ENCODE assay signal across 8 cellular contexts in genomic region chr10:119655566-119656001, GRCh38. TPM values are rescaled to one million over a fixed set of nuclear protein-coding genes. Genes with fewer than 3 reads are reported as not detected.
A peak's percentile ranks its signal among the peaks of the same experiment; 100 is the strongest.
DNase-seq lines count a peak whose midpoint lies in the region; ATAC-seq lines count a peak whose summit lies in the region.

No MANE protein-coding gene starts in this region.

- peak overlapping the region; percentile 84 for H3K4me3 Mint-ChIP-seq in activated T-helper 17 cell treated with anti-CD3 and anti-CD28 coated beads, Interleukin-2, amount 50 U/mL, for 72 hours

- no peaks in the 10 kb centered on the region for H3K27me3 Mint-ChIP-seq in activated T-helper 17 cell treated with anti-CD3 and anti-CD28 coated beads, Interleukin-2, amount 50 U/mL, for 72 hours

- peak; percentile 77 for ATAC-seq in activated T-helper 17 cell treated with anti-CD3 and anti-CD28 coated beads, Interleukin-2, amount 50 U/mL, for 72 hours (replicated peaks)
- no peak for ATAC-seq in HG03354 (IDR thresholded peaks at IDR 0.05; ENCODE audit: poor library complexity, severe bottlenecking, unreplicated experiment)

- H3K9me3 Mint-ChIP-seq in activated T-helper 17 cell treated with anti-CD3 and anti-CD28 coated beads, Interleukin-2, amount 50 U/mL, for 72 hours: no peaks in the 10 kb centered on the region

- peaks cover 62% of the 10 kb centered on the region for H3K36me3 Mint-ChIP-seq in activated T-helper 17 cell treated with anti-CD3 and anti-CD28 coated beads, Interleukin-2, amount 50 U/mL, for 72 hours (ENCODE audit: low read depth)

- H3K4me1 Mint-ChIP-seq in activated T-helper 17 cell treated with anti-CD3 and anti-CD28 coated beads, Interleukin-2, amount 50 U/mL, for 72 hours: peaks cover 37% of the 10 kb centered on the region

- H3K27ac Mint-ChIP-seq in activated T-helper 17 cell treated with anti-CD3 and anti-CD28 coated beads, Interleukin-2, amount 50 U/mL, for 72 hours: peak overlapping the region; percentile 91

- DNase-seq in NCI-H2227 (lab: John Stamatoyannopoulos, UW; ENCODE audit: unreplicated experiment) (peak; percentile 0), NCI-H2227 treated with DMSO at 0.1 percent for 48 hours (lab: John Stamatoyannopoulos, UW) (no peak), fibroblast of the conjunctiva (ENCODE audit: low read depth) (peak; percentile 44), NK-92 (lab: John Stamatoyannopoulos, UW; ENCODE audit: unreplicated experiment) (no peak), NCI-H1930 (lab: John Stamatoyannopoulos, UW) (no peak)
- DNase-seq in stimulated activated CD4-positive, alpha-beta T cell treated with anti-CD3 and anti-CD28 coated beads, Interleukin-12 subunit alpha, Interleukin-12 subunit beta, amount 100 ng/mL, for 48 hours (ENCODE audit: low read depth in 2 of 3, low spot score in 1 of 3): peak; percentile 38 to 55 (median 44)

RNA-seq across cellular contexts. Expression of gene BAG3, which starts 4.4 kb away (rescaled TPM):
- total RNA-seq in activated T-helper 17 cell treated with anti-CD3 and anti-CD28 coated beads, Interleukin-2, amount 50 U/mL, for 72 hours: 10 to 100 TPM; 24.7 to 26.6 TPM

RNA-seq across cellular contexts. Expression of gene TIAL1, which starts 58.8 kb away (rescaled TPM):
- 100 to 1,000 TPM; 195 to 202 TPM for total RNA-seq in activated T-helper 17 cell treated with anti-CD3 and anti-CD28 coated beads, Interleukin-2, amount 50 U/mL, for 72 hours

Comparison
In these comparisons a context has a peak if more than half of its experiments do, and no peak if none do; other contexts are left out.
1. DNase-seq: peak in NCI-H2227 (single experiment), fibroblast of the conjunctiva (single experiment) and stimulated activated CD4-positive, alpha-beta T cell treated with anti-CD3 and anti-CD28 coated beads, Interleukin-12 subunit alpha, Interleukin-12 subunit beta, amount 100 ng/mL, for 48 hours (3 of 3); none in NCI-H2227 treated with DMSO at 0.1 percent for 48 hours (single experiment), NK-92 (single experiment) and NCI-H1930 (0 of 2).